1 cellular context compared by ENCODE assay signal in genomic region chr3:22960326-22960984, GRCh38.
TF ChIP-seq lines count a peak whose summit lies in the region.

No MANE protein-coding gene starts in this region.

TF ChIP-seq in K562, 482 proteins besides CTCF, POLR2A, EP300 and RAD21 (continued from another document):
- TF ChIP-seq ZBTB40 (IDR thresholded peaks at IDR 0.05) (no peak), ZBTB40 (CRISPR knock-in tag; IDR thresholded peaks at IDR 0.05) (no peak), PCBP2 (IDR thresholded peaks at IDR 0.05; ENCODE audit: low read depth, low read length, poor library complexity, severe bottlenecking) (no peak), CGGBP1 (CRISPR knock-in tag; IDR thresholded peaks at IDR 0.05) (no peak), EHMT2 (IDR thresholded peaks at IDR 0.05) (no peak), TRIM28 (IDR thresholded peaks at IDR 0.05) (no peak), ZNF134 (CRISPR knock-in tag; conservative IDR thresholded peaks at IDR 0.05) (no peak), ZNF76 (CRISPR knock-in tag; IDR thresholded peaks at IDR 0.05; ENCODE audit: borderline replicate concordance) (no peak), MGA (IDR thresholded peaks at IDR 0.05) (no peak), CEBPB (tag; IDR thresholded peaks at IDR 0.05) (no peak)
